Comparison of ENCODE assay signal across 8 cellular contexts in genomic region chr16:89561195-89562026, GRCh38. TPM values are rescaled to one million over a fixed set of nuclear protein-coding genes. Genes with fewer than 3 reads are reported as not detected.
DNase-seq lines count a peak whose midpoint lies in the region; ATAC-seq and TF ChIP-seq lines count a peak whose summit lies in the region.

No MANE protein-coding gene starts in this region.

- H3K9ac ChIP-seq in fibroblast of lung (ENCODE audit: insufficient read depth, low read length): peak overlapping the region; percentile 87

- DNase-seq in T-helper 2 cell treated with Interferon-gamma antibody and Interleukin-4, amounts not matched to agents 5 μg/mL and 100 μg/mL, for 36 hours (ENCODE audit: low spot score): no peak
- DNase-seq in fibroblast of lung (ENCODE audit: low read depth in 2 of 2) (no peak), sigmoid colon (no peak)

- H3K36me3 ChIP-seq in fibroblast of lung (ENCODE audit: control insufficient read depth, insufficient read depth, low read length) (peaks cover 30% of the 10 kb centered on the region), sigmoid colon (peaks cover 21 to 49% (median 29%) of the 10 kb centered on the region in 4 donors)

- peak overlapping the region; percentile 64 for H3K4me2 ChIP-seq in fibroblast of lung (ENCODE audit: extremely low read depth, insufficient read depth, low read length)

- H3K9me3 ChIP-seq in fibroblast of lung (ENCODE audit: control insufficient read depth, insufficient read depth, low read depth, low read length): no peaks in the 10 kb centered on the region
- H3K9me3 ChIP-seq in sigmoid colon: no peaks in the 10 kb centered on the region

- no peak overlapping the region for H2AFZ ChIP-seq in fibroblast of lung (ENCODE audit: low read length)

- 2 to 8% methylated on average over 55 of the region's 55 CpGs for WGBS in sigmoid colon, 2 donors

- no peak for ATAC-seq in GM18520 (IDR thresholded peaks at IDR 0.05; ENCODE audit: unreplicated experiment)
- ATAC-seq in GM18502 (IDR thresholded peaks at IDR 0.05; ENCODE audit: poor library complexity, unreplicated experiment): no peak
- no peak for ATAC-seq in HG02981 (IDR thresholded peaks at IDR 0.05; ENCODE audit: unreplicated experiment)
- ATAC-seq in GM21717 (IDR thresholded peaks at IDR 0.05; ENCODE audit: unreplicated experiment): no peak

- intact Hi-C loops in sigmoid colon (cut with DNase I): loop anchor here (2.0 to 5.0 kb wide), 3 partner anchors 69 to 321 kb away; partner anchors contain the start of genes ANKRD11, CHMP1A and SPATA33

- peaks cover 3% of the 10 kb centered on the region for H4K20me1 ChIP-seq in fibroblast of lung (ENCODE audit: control insufficient read depth, extremely low read depth, insufficient read depth, low read length)

- no peak for TF ChIP-seq EP300 in sigmoid colon (IDR thresholded peaks at IDR 0.05)

- H3K27ac ChIP-seq in fibroblast of lung (ENCODE audit: insufficient read depth, low read length): peak overlapping the region; percentile 92
- H3K27ac ChIP-seq in sigmoid colon: peak overlapping the region; percentile 96 to 99 (median 98)

- peak overlapping the region; percentile 87 for H3K27ac Mint-ChIP-seq in T-helper 2 cell treated with Interferon-gamma antibody and Interleukin-4, amounts not matched to agents 5 μg/mL and 100 μg/mL, for 36 hours

- H3K9me3 Mint-ChIP-seq in T-helper 2 cell treated with Interferon-gamma antibody and Interleukin-4, amounts not matched to agents 5 μg/mL and 100 μg/mL, for 36 hours: no peaks in the 10 kb centered on the region

- peaks cover 31% of the 10 kb centered on the region for H3K79me2 ChIP-seq in fibroblast of lung (ENCODE audit: control insufficient read depth, insufficient read depth, low read length)

- H3K4me1 ChIP-seq in fibroblast of lung (ENCODE audit: control insufficient read depth, extremely low read depth, insufficient read depth, low read length): peaks cover 26% of the 10 kb centered on the region
- peaks cover 0 to 53% (median 41%) of the 10 kb centered on the region in 4 donors for H3K4me1 ChIP-seq in sigmoid colon

- peak overlapping the region; percentile 93 for H3K4me3 ChIP-seq in GM12875 (ENCODE audit: low read depth, low read length)
- H3K4me3 ChIP-seq in fibroblast of lung (replicated peaks in 1 of 4; ENCODE audit: control extremely low read depth in 1 of 4, insufficient read depth in 1 of 4, low read depth in 3 of 4, low read length in 4 of 4): peak overlapping the region; percentile 59 to 93 (median 86)
- peak overlapping the region; percentile 75 to 88 (median 81) for H3K4me3 ChIP-seq in sigmoid colon

- no peaks in the 10 kb centered on the region for H3K27me3 Mint-ChIP-seq in T-helper 2 cell treated with Interferon-gamma antibody and Interleukin-4, amounts not matched to agents 5 μg/mL and 100 μg/mL, for 36 hours (ENCODE audit: low read depth)

- no peak for TF ChIP-seq POLR2A in sigmoid colon (IDR thresholded peaks at IDR 0.05)

- no peaks in the 10 kb centered on the region for H3K27me3 ChIP-seq in fibroblast of lung (ENCODE audit: control insufficient read depth, insufficient read depth, low read length)
- no peaks in the 10 kb centered on the region for H3K27me3 ChIP-seq in sigmoid colon

- TF ChIP-seq CTCF in GM12875 (IDR thresholded peaks at IDR 0.05; ENCODE audit: borderline replicate concordance, insufficient read depth, low read depth, low read length) (no peak), fibroblast of lung (conservative IDR thresholded peaks at IDR 0.05 in 1 of 2, IDR thresholded peaks at IDR 0.05 in 1 of 2; ENCODE audit: low read depth in 1 of 2, low read length in 2 of 2) (no peak), sigmoid colon (IDR thresholded peaks at IDR 0.05) (no peak)

- H3K36me3 Mint-ChIP-seq in T-helper 2 cell treated with Interferon-gamma antibody and Interleukin-4, amounts not matched to agents 5 μg/mL and 100 μg/mL, for 36 hours (ENCODE audit: low read depth): peaks cover 42% of the 10 kb centered on the region

- peaks cover 36% of the 10 kb centered on the region for H3K4me1 Mint-ChIP-seq in T-helper 2 cell treated with Interferon-gamma antibody and Interleukin-4, amounts not matched to agents 5 μg/mL and 100 μg/mL, for 36 hours (ENCODE audit: low read depth)

- peak overlapping the region; percentile 92 for H3K4me3 Mint-ChIP-seq in T-helper 2 cell treated with Interferon-gamma antibody and Interleukin-4, amounts not matched to agents 5 μg/mL and 100 μg/mL, for 36 hours

RNA-seq across cellular contexts. Expression of gene RPL13, which starts 0.9 kb away (rescaled TPM):
- total RNA-seq in fibroblast of lung (3,823 and 3,824 TPM in 2 replicates), sigmoid colon (over 10,000 TPM in 1 of 4 donors, 1,000 to 10,000 TPM in 3; 7,351 to 19,173 (median 8,010) TPM)
- polyA plus RNA-seq in fibroblast of lung (1,441 and 1,442 TPM in 2 replicates), sigmoid colon (1,000 to 10,000 TPM; 3,641 to 7,574 (median 7,371) TPM)
- polyA plus RNA-seq in fibroblast of lung (2012): 2,548 and 2,943 TPM in 2 replicates
- 716 and 909 TPM in 2 replicates for polyA minus RNA-seq in fibroblast of lung (ENCODE audit: low replicate concordance)

RNA-seq across cellular contexts. Expression of gene CPNE7, which starts 14.1 kb away (rescaled TPM):
- 13.1 and 53.0 TPM in 2 replicates for total RNA-seq in fibroblast of lung
- polyA plus RNA-seq in fibroblast of lung: 10.2 and 14.5 TPM in 2 replicates
- 9.4 and 14.1 TPM in 2 replicates for polyA plus RNA-seq in fibroblast of lung (2012)
- polyA minus RNA-seq in fibroblast of lung (ENCODE audit: low replicate concordance): 8.0 and 15.7 TPM in 2 replicates
- under 1 TPM in 2 of 4 donors, not detected in 2; 0.41 to 0.71 TPM for total RNA-seq in sigmoid colon
- polyA plus RNA-seq in sigmoid colon: 1 to 10 TPM in 1 of 3 donors, not detected in 2; 3.3 TPM

RNA-seq across cellular contexts. Expression of gene DPEP1, which starts 52.0 kb away (rescaled TPM):
- under 0.01 and 0.17 TPM in 2 replicates for total RNA-seq in fibroblast of lung
- polyA plus RNA-seq in fibroblast of lung: not detected in 2 replicates
- not detected in 2 replicates for polyA plus RNA-seq in fibroblast of lung (2012)
- not detected in 2 replicates for polyA minus RNA-seq in fibroblast of lung (ENCODE audit: low replicate concordance)
- total RNA-seq in sigmoid colon: not detected
- polyA plus RNA-seq in sigmoid colon: 1 to 10 TPM in 1 of 3 donors, under 1 TPM in 1, not detected in 1; 0.92 to 1.2 TPM

RNA-seq across cellular contexts. Expression of gene SPG7, which starts 53.2 kb away (rescaled TPM):
- total RNA-seq in fibroblast of lung: 83.5 and 107 TPM in 2 replicates
- 35.1 and 53.3 TPM in 2 replicates for polyA plus RNA-seq in fibroblast of lung
- 27.2 and 58.3 TPM in 2 replicates for polyA plus RNA-seq in fibroblast of lung (2012)
- 43.5 and 75.9 TPM in 2 replicates for polyA minus RNA-seq in fibroblast of lung (ENCODE audit: low replicate concordance)
- total RNA-seq in sigmoid colon: 100 to 1,000 TPM in 2 of 4 donors, 10 to 100 TPM in 2; 69.4 to 211 (median 113) TPM
- polyA plus RNA-seq in sigmoid colon: 100 to 1,000 TPM in 1 of 3 donors, 10 to 100 TPM in 2; 27.7 to 110 (median 33.6) TPM
